Comparison of ENCODE assay signal across 26 cellular contexts in the genomic region with DNA sequence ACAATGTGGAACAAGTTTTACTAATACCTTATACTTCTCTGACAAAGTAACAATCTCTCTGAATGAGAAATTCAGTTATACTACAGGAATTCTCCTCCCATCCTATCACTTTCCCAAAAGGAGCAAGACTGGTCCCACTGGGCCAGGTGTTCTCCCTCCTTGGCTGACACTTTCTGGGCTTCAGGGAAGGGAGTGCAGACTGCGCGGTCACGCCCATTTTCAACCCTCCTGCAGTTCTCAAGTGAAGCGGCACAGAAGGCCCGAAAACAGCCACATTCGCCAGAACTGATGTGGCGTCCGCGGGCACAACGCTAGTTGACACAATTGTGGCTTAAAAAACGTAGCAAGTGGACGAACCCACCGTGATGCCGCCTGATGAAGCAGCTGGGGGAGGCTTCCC. TPM values are rescaled to one million over a fixed set of nuclear protein-coding genes. Genes with fewer than 3 reads are reported as not detected.
A peak's percentile ranks its signal among the peaks of the same experiment; 100 is the strongest.
DNase-seq lines count a peak whose midpoint lies in the region; ATAC-seq, FAIRE-seq and TF ChIP-seq lines count a peak whose summit lies in the region.
"Had no signal": no experiment of that assay in that cellular context is flagged by ENCODE, and none has a peak within 500 bp of the region (broad histone marks: within the 10 kb centered on the region; RNA-seq: fewer than 3 reads in every experiment).

No MANE protein-coding gene starts in this region.

- H3K27ac ChIP-seq in IMR-90 (ENCODE audit: insufficient read depth, low read length) (no peak overlapping the region), astrocyte (ENCODE audit: low read depth, low read length) (no peak overlapping the region), mesenchymal stem cell (ENCODE audit: low read length, poor library complexity, severe bottlenecking) (no peak overlapping the region), uterus (no peak overlapping the region)
- H3K27ac ChIP-seq in naive thymus-derived CD4-positive, alpha-beta T cell (ENCODE audit: low read depth, low read length), result no peak overlapping the region
- H3K27ac ChIP-seq: A549; BLaER1 treated with 17β-estradiol and CSF1 and Interleukin-3, amounts not matched to agents 10 nM and 100 nM; SJSA1 had no signal

- no peaks in the 10 kb centered on the region for H3K36me3 ChIP-seq in IMR-90 (ENCODE audit: control insufficient read depth, insufficient read depth, low read length)
- no peaks in the 10 kb centered on the region for H3K36me3 ChIP-seq in astrocyte (ENCODE audit: insufficient read depth, low read length)
- H3K36me3 ChIP-seq in mesenchymal stem cell (ENCODE audit: control insufficient read depth in 1 of 2, insufficient read depth in 2 of 2, low read depth in 1 of 2, low read length in 2 of 2), result no peaks in the 10 kb centered on the region
- no peaks in the 10 kb centered on the region for H3K36me3 ChIP-seq in uterus
- no peaks in the 10 kb centered on the region for H3K36me3 ChIP-seq in naive thymus-derived CD4-positive, alpha-beta T cell (ENCODE audit: control insufficient read depth in 2 of 3, insufficient read depth in 3 of 3, low read length in 3 of 3)
- H3K36me3 ChIP-seq: BLaER1 treated with 17β-estradiol and CSF1 and Interleukin-3, amounts not matched to agents 10 nM and 100 nM; HAP-1; SJSA1 had no signal

- no peak overlapping the region for H3K4me3 Mint-ChIP-seq in astrocyte (ENCODE audit: unreplicated experiment)
- H3K4me3 Mint-ChIP-seq in naive thymus-derived CD4-positive, alpha-beta T cell, result no peak overlapping the region
- H3K4me3 Mint-ChIP-seq: CD4-positive, alpha-beta T cell; GM23338; HFFc6; IgD-negative memory B cell; T-cell had no signal

- no peak overlapping the region for H3K14ac ChIP-seq in IMR-90 (replicated peaks; ENCODE audit: low read depth, low read length)
- H3K14ac ChIP-seq in mesenchymal stem cell (ENCODE audit: low read length in 2 of 2), result no peak overlapping the region

- H3K9me3 ChIP-seq in IMR-90 (ENCODE audit: control insufficient read depth, insufficient read depth, low read length), result no peaks in the 10 kb centered on the region
- H3K9me3 ChIP-seq in astrocyte (ENCODE audit: insufficient read depth, low read depth, low read length), result no peaks in the 10 kb centered on the region
- H3K9me3 ChIP-seq in mesenchymal stem cell (ENCODE audit: control insufficient read depth, low read length), result no peaks in the 10 kb centered on the region
- no peaks in the 10 kb centered on the region for H3K9me3 ChIP-seq in uterus
- no peaks in the 10 kb centered on the region for H3K9me3 ChIP-seq in naive thymus-derived CD4-positive, alpha-beta T cell (ENCODE audit: control insufficient read depth in 2 of 3, low read length in 3 of 3)
- H3K9me3 ChIP-seq: A549, SJSA1 had no signal

- H3K56ac ChIP-seq in IMR-90 (ENCODE audit: extremely low read depth, insufficient read depth, low read length), result no peak overlapping the region

- H3K4ac ChIP-seq in IMR-90 (ENCODE audit: low read depth, low read length) (no peak overlapping the region), mesenchymal stem cell (ENCODE audit: low read depth in 1 of 2, low read length in 2 of 2) (no peak overlapping the region)

- dilution Hi-C loops in IMR-90 (cut with HindIII; ENCODE audit: low sequenced_read_pairs, unreplicated experiment), result no loop called here

- H4K8ac ChIP-seq in IMR-90 (ENCODE audit: low read depth in 2 of 2, low read length in 2 of 2), result no peak overlapping the region
- no peak overlapping the region for H4K8ac ChIP-seq in mesenchymal stem cell (ENCODE audit: low read length)

- TF ChIP-seq RAD21 in IMR-90 (IDR thresholded peaks at IDR 0.05; ENCODE audit: low read length), result no peak

- no peak for FAIRE-seq in astrocyte (lab: Jason Lieb, UNC)
- FAIRE-seq: A549, D721Med had no signal

- H2AK5ac ChIP-seq in IMR-90 (ENCODE audit: low read depth, low read length) (no peak overlapping the region), mesenchymal stem cell (ENCODE audit: low read length, severe bottlenecking) (no peak overlapping the region)

- H2BK15ac ChIP-seq in IMR-90 (ENCODE audit: low read depth, low read length), result no peak overlapping the region
- no peak overlapping the region for H2BK15ac ChIP-seq in mesenchymal stem cell (ENCODE audit: low read depth, poor library complexity, severe bottlenecking)

- H4K91ac ChIP-seq in IMR-90 (ENCODE audit: insufficient read depth, low read depth, low read length) (no peak overlapping the region), mesenchymal stem cell (ENCODE audit: low read length) (peak overlapping the region; percentile 5)

- H3K9me1 ChIP-seq in IMR-90 (ENCODE audit: insufficient read depth, low read length), result no peaks in the 10 kb centered on the region

- H3K4me1 ChIP-seq in IMR-90 (ENCODE audit: control insufficient read depth, insufficient read depth, low read length) (no peaks in the 10 kb centered on the region), astrocyte (ENCODE audit: insufficient read depth, low read length) (no peaks in the 10 kb centered on the region), mesenchymal stem cell (ENCODE audit: control insufficient read depth, insufficient read depth, low read depth, low read length) (peaks cover 1% of the 10 kb centered on the region), uterus (peaks cover 0 to 7% of the 10 kb centered on the region in 2 donors)
- no peaks in the 10 kb centered on the region for H3K4me1 ChIP-seq in naive thymus-derived CD4-positive, alpha-beta T cell (ENCODE audit: control insufficient read depth in 2 of 2, insufficient read depth in 2 of 2, low read length in 2 of 2)
- H3K4me1 ChIP-seq: A549, SJSA1 had no signal

- H3K36me3 Mint-ChIP-seq in astrocyte (ENCODE audit: low read depth, unreplicated experiment), result no peaks in the 10 kb centered on the region
- peaks cover 0 to 4% (median 0%) of the 10 kb centered on the region in 5 donors for H3K36me3 Mint-ChIP-seq in naive thymus-derived CD4-positive, alpha-beta T cell
- H3K36me3 Mint-ChIP-seq: IgD-negative memory B cell had no signal

- DNase-seq in IMR-90 (no peak), astrocyte (ENCODE audit: low read depth) (no peak), mesenchymal stem cell (no peak), uterus (peak; percentile 60 to 63), NCI-H1092 treated with DMSO at 0.1 percent for 48 hours (lab: John Stamatoyannopoulos, UW) (no peak)
- DNase-seq in naive thymus-derived CD4-positive, alpha-beta T cell, result no peak
- DNase-seq: AML-193; CD4-positive, alpha-beta T cell; HFFc6; NCI-H1105; NCI-H1436 treated with DMSO at 0.1 percent for 48 hours; NCI-H187 treated with DMSO at 0.1 percent for 48 hours; NCI-H2107; NCI-H446 treated with DMSO at 0.1 percent for 48 hours; NCI-H526; Right ventricle myocardium superior; RPMI8226; T-cell had no signal

- H4K5ac ChIP-seq in IMR-90 (ENCODE audit: low read depth, low read length), result no peak overlapping the region

- CTCF ChIA-PET in IMR-90 (lab: Yijun Ruan, JAX), result no interaction called here
- CTCF ChIA-PET in naive thymus-derived CD4-positive, alpha-beta T cell (lab: Charles Lee), result no interaction called here

- in situ Hi-C loops in IMR-90 (cut with MboI; ENCODE audit: low sequenced_read_pairs), result loop anchor here (5.0 to 25.0 kb wide), 2 partner anchors 1220 to 1495 kb away; no protein-coding TSS in a partner anchor

- ATAC-seq in IMR-90 (ENCODE audit: low read depth), result no peak
- ATAC-seq in HG03520 (IDR thresholded peaks at IDR 0.05; ENCODE audit: unreplicated experiment), result no peak
- ATAC-seq in naive thymus-derived CD4-positive, alpha-beta T cell, result no peak
- ATAC-seq: A549, T-cell had no signal

- H2AFZ ChIP-seq in IMR-90 (replicated peaks; ENCODE audit: low read length, poor library complexity) (peak overlapping the region; percentile 13), astrocyte (ENCODE audit: low read depth, low read length) (peak overlapping the region; percentile 18), mesenchymal stem cell (ENCODE audit: low read depth, low read length) (no peak overlapping the region)
- H2AFZ ChIP-seq: GM23338 had no signal

- H3K4me2 ChIP-seq in IMR-90 (ENCODE audit: low read depth, low read length) (no peak overlapping the region), astrocyte (ENCODE audit: low read length) (peak overlapping the region; percentile 37), mesenchymal stem cell (ENCODE audit: low read length, poor library complexity, severe bottlenecking) (no peak overlapping the region)
- H3K4me2 ChIP-seq: A549; BLaER1 treated with 17β-estradiol and CSF1 and Interleukin-3, amounts not matched to agents 10 nM and 100 nM; GM23338 had no signal

- H3K23ac ChIP-seq in IMR-90 (ENCODE audit: low read depth, low read length) (no peak overlapping the region), mesenchymal stem cell (ENCODE audit: low read length in 2 of 2) (no peak overlapping the region)

- TF ChIP-seq POLR2A in IMR-90 (IDR thresholded peaks at IDR 0.05; ENCODE audit: low read depth, low read length) (no peak), uterus (IDR thresholded peaks at IDR 0.05) (no peak)

- H3K4me1 Mint-ChIP-seq in astrocyte (ENCODE audit: low read depth, unreplicated experiment), result peaks cover 4% of the 10 kb centered on the region
- H3K4me1 Mint-ChIP-seq in naive thymus-derived CD4-positive, alpha-beta T cell, result peaks cover 0 to 4% (median 0%) of the 10 kb centered on the region in 7 donors
- H3K4me1 Mint-ChIP-seq: GM23338 had no signal

- H3K79me2 ChIP-seq in astrocyte (ENCODE audit: insufficient read depth, low read length), result no peaks in the 10 kb centered on the region

- no peak for TF ChIP-seq CTCF in IMR-90 (conservative IDR thresholded peaks at IDR 0.05; ENCODE audit: low read depth, low read length)
- TF ChIP-seq CTCF in astrocyte (IDR thresholded peaks at IDR 0.05; ENCODE audit: insufficient read depth, low read depth, low read length), result no peak
- TF ChIP-seq CTCF in uterus (IDR thresholded peaks at IDR 0.05), result no peak

- no peaks in the 10 kb centered on the region; the same call in none of the 2 replicates for H3K27me3 ChIP-seq in IMR-90 (ENCODE audit: control insufficient read depth, insufficient read depth, low read length)
- H3K27me3 ChIP-seq in astrocyte (ENCODE audit: insufficient read depth, low read length), result peaks cover 4% of the 10 kb centered on the region
- H3K27me3 ChIP-seq in mesenchymal stem cell (ENCODE audit: control insufficient read depth in 1 of 2, insufficient read depth in 1 of 2, low read length in 2 of 2), result no peaks in the 10 kb centered on the region
- no peaks in the 10 kb centered on the region for H3K27me3 ChIP-seq in uterus
- no peaks in the 10 kb centered on the region for H3K27me3 ChIP-seq in naive thymus-derived CD4-positive, alpha-beta T cell (ENCODE audit: control insufficient read depth in 2 of 2, insufficient read depth in 2 of 2, low read length in 2 of 2)
- H3K27me3 ChIP-seq: BLaER1 treated with 17β-estradiol and CSF1 and Interleukin-3, amounts not matched to agents 10 nM and 100 nM; SJSA1 had no signal

- H3K18ac ChIP-seq in IMR-90 (ENCODE audit: low read depth, low read length) (no peak overlapping the region), mesenchymal stem cell (ENCODE audit: low read depth in 1 of 2, low read length in 2 of 2) (no peak overlapping the region)

- intact Hi-C loops in IMR-90 (cut with micrococcal nuclease) (no loop called here), uterus (cut with DNase I; ENCODE audit: low total_unique reads) (no loop called here)
- intact Hi-C loops in naive thymus-derived CD4-positive, alpha-beta T cell (cut with micrococcal nuclease), result no loop called here

- no peak overlapping the region for H3K9ac ChIP-seq in IMR-90 (ENCODE audit: low read depth, low read length)
- no peak overlapping the region for H3K9ac ChIP-seq in astrocyte (ENCODE audit: low read length)
- no peak overlapping the region for H3K9ac ChIP-seq in mesenchymal stem cell (ENCODE audit: low read length)
- H3K9ac ChIP-seq: BLaER1 treated with 17β-estradiol and CSF1 and Interleukin-3, amounts not matched to agents 10 nM and 100 nM had no signal

- H2AK9ac ChIP-seq in IMR-90 (replicated peaks; ENCODE audit: low read depth, low read length, poor library complexity), result no peak overlapping the region

- H3K79me1 ChIP-seq in IMR-90 (ENCODE audit: low read depth in 1 of 2, low read length in 2 of 2), result no peaks in the 10 kb centered on the region
- H3K79me1 ChIP-seq in mesenchymal stem cell (replicated peaks; ENCODE audit: low read length, poor library complexity, severe bottlenecking), result no peaks in the 10 kb centered on the region

- no peak overlapping the region for H2BK5ac ChIP-seq in IMR-90 (ENCODE audit: low read depth, low read length, poor library complexity, severe bottlenecking)
- H2BK5ac ChIP-seq in mesenchymal stem cell (ENCODE audit: low read depth, low read length, poor library complexity, severe bottlenecking), result no peak overlapping the region

- no TSS peak for BruUV-seq in IMR-90 (replicated peaks; lab: Mats Ljungman, UMichigan)

- H4K20me1 ChIP-seq in IMR-90 (ENCODE audit: insufficient read depth, low read length), result no peaks in the 10 kb centered on the region
- no peaks in the 10 kb centered on the region for H4K20me1 ChIP-seq in astrocyte (ENCODE audit: insufficient read depth, low read length)
- H4K20me1 ChIP-seq: BLaER1 treated with 17β-estradiol and CSF1 and Interleukin-3, amounts not matched to agents 10 nM and 100 nM had no signal

- POLR2A ChIA-PET in IMR-90 (lab: Charles Lee; ENCODE audit: unreplicated experiment), result no interaction called here
- POLR2A ChIA-PET in naive thymus-derived CD4-positive, alpha-beta T cell (lab: Charles Lee), result no interaction called here

- peaks cover 1% of the 10 kb centered on the region for H3K9me3 Mint-ChIP-seq in astrocyte (ENCODE audit: unreplicated experiment)
- H3K9me3 Mint-ChIP-seq in naive thymus-derived CD4-positive, alpha-beta T cell, result no peaks in the 10 kb centered on the region
- H3K9me3 Mint-ChIP-seq: CD4-positive, alpha-beta T cell; HFFc6; IgD-negative memory B cell; T-cell had no signal

- H3K27ac Mint-ChIP-seq in astrocyte (ENCODE audit: unreplicated experiment), result no peak overlapping the region
- no peak overlapping the region for H3K27ac Mint-ChIP-seq in naive thymus-derived CD4-positive, alpha-beta T cell
- H3K27ac Mint-ChIP-seq: CD4-positive, alpha-beta T cell; GM23338; HFFc6; IgD-negative memory B cell; T-cell had no signal

- H3K4me3 ChIP-seq in IMR-90 (ENCODE audit: insufficient read depth, low read depth, low read length), result no peak overlapping the region
- H3K4me3 ChIP-seq in astrocyte (ENCODE audit: insufficient read depth, low read depth, low read length), result no peak overlapping the region
- no peak overlapping the region for H3K4me3 ChIP-seq in mesenchymal stem cell (ENCODE audit: insufficient read depth in 1 of 2, low read depth in 1 of 2, low read length in 2 of 2)
- H3K4me3 ChIP-seq in uterus, result no peak overlapping the region
- no peak overlapping the region for H3K4me3 ChIP-seq in naive thymus-derived CD4-positive, alpha-beta T cell (ENCODE audit: low read length)
- H3K4me3 ChIP-seq: A549; BLaER1 treated with 17β-estradiol and CSF1 and Interleukin-3, amounts not matched to agents 10 nM and 100 nM; GM23338; HAP-1; SJSA1 had no signal

- H2BK120ac ChIP-seq in IMR-90 (ENCODE audit: low read depth, low read length) (no peak overlapping the region), mesenchymal stem cell (ENCODE audit: low read depth, low read length) (no peak overlapping the region)

- H2BK20ac ChIP-seq in IMR-90 (ENCODE audit: low read depth, low read length), result no peak overlapping the region

- peaks cover 3% of the 10 kb centered on the region for H3K27me3 Mint-ChIP-seq in astrocyte (ENCODE audit: low read depth, unreplicated experiment)
- H3K27me3 Mint-ChIP-seq in naive thymus-derived CD4-positive, alpha-beta T cell, result peaks cover 0 to 14% (median 6%) of the 10 kb centered on the region in 5 donors

- H2BK12ac ChIP-seq in mesenchymal stem cell (ENCODE audit: low read length in 2 of 2), result no peak overlapping the region

- WGBS in IMR-90 (ENCODE audit: extremely low coverage in 2 of 2, insufficient read length in 1 of 2), 2 experiments, result 60% methylated on average over 6 of the region's 14 CpGs; no CpG with 5 or more reads in 1 of the 2 experiments
- 89% methylated on average over 14 of the region's 14 CpGs for WGBS in mesenchymal stem cell

RNA-seq across cellular contexts. Expression of a gene that starts 0.6 kb away (rescaled TPM):
- total RNA-seq in IMR-90 (2012; rRNA removed) (under 0.01 TPM in 1 of 2 replicates, not detected in the other), astrocyte (0.10 TPM in 1 of 2 replicates, not detected in the other), uterus (under 1 TPM in 2 of 4 donors, not detected in 2; 0.14 to 0.37 TPM)
- not detected in 2 replicates for polyA plus RNA-seq in IMR-90 (2012; rRNA removed)
- polyA plus RNA-seq in IMR-90 (2012; cell fraction: cytosol; rRNA removed), result not detected in 2 replicates
- polyA plus RNA-seq in IMR-90 (2012; cell fraction: nucleus; rRNA removed; ENCODE audit: low replicate concordance), result not detected in 2 replicates
- polyA plus RNA-seq in mesenchymal stem cell (2013, experiment 1 of 2), result 0.04 TPM
- polyA plus RNA-seq in mesenchymal stem cell (2013, experiment 2 of 2), result 0.03 TPM
- under 1 TPM in 2 of 5 experiments, not detected in 3; 0.27 to 0.32 TPM for total RNA-seq in naive thymus-derived CD4-positive, alpha-beta T cell
- under 1 TPM; 0.13 to 0.45 TPM for polyA plus RNA-seq in naive thymus-derived CD4-positive, alpha-beta T cell
- total RNA-seq: GM23338, HFFc6, Right ventricle myocardium superior, SJSA1 had no signal
- polyA plus RNA-seq: A549, IgD-negative memory B cell had no signal

RNA-seq across cellular contexts. Expression of a gene that starts 16.8 kb away (rescaled TPM):
- total RNA-seq in IMR-90 (2012; rRNA removed), result 63.3 and 74.7 TPM in 2 replicates
- 150 and 154 TPM in 2 replicates for polyA plus RNA-seq in IMR-90 (2012; rRNA removed)
- 67.5 and 92.7 TPM in 2 replicates for polyA plus RNA-seq in IMR-90 (2012; cell fraction: cytosol; rRNA removed)
- polyA plus RNA-seq in IMR-90 (2012; cell fraction: nucleus; rRNA removed; ENCODE audit: low replicate concordance), result 36.1 and 61.7 TPM in 2 replicates
- 81.8 and 85.0 TPM in 2 replicates for total RNA-seq in astrocyte
- 99.8 TPM for polyA plus RNA-seq in mesenchymal stem cell (2013, experiment 1 of 2)
- 102 TPM for polyA plus RNA-seq in mesenchymal stem cell (2013, experiment 2 of 2)
- 100 to 1,000 TPM in 1 of 4 donors, 10 to 100 TPM in 3; 37.1 to 108 (median 62.5) TPM for total RNA-seq in uterus
- 10 to 100 TPM; 25.9 to 53.6 (median 51.9) TPM for total RNA-seq in naive thymus-derived CD4-positive, alpha-beta T cell
- 100 to 1,000 TPM in 1 of 2 donors, 10 to 100 TPM in 1; 80.2 to 111 TPM for polyA plus RNA-seq in naive thymus-derived CD4-positive, alpha-beta T cell

Comparison
In these comparisons a context has a peak if more than half of its experiments do, and no peak if none do; other contexts are left out.
1. DNase-seq: peak in uterus (2 of 2); none in IMR-90 (single experiment), astrocyte (single experiment), mesenchymal stem cell (single experiment), NCI-H1092 treated with DMSO at 0.1 percent for 48 hours (single experiment) and naive thymus-derived CD4-positive, alpha-beta T cell (0 of 9).